ENCODE assay signal across 8 cellular contexts in genomic region chr16:29328528-29328927, GRCh38.
DNase-seq lines count a peak whose midpoint lies in the region; ATAC-seq, FAIRE-seq and TF ChIP-seq lines count a peak whose summit lies in the region.
"Not testable (repeated sequence)": the region's sequence is repeated elsewhere in the genome, so short reads cannot be mapped to it uniquely, and the experiment has no call there.

No MANE protein-coding gene starts in this region.

- H3K9me3 Mint-ChIP-seq in HFFc6, result not testable (repeated sequence)

- not testable (repeated sequence) for H3K4me3 ChIP-seq in RWPE2 (ENCODE audit: severe bottlenecking); adrenal gland; H1 (ENCODE audit: extremely low read depth in 1 of 4, insufficient read depth in 2 of 4, low read depth in 3 of 4, low read length in 4 of 4); urinary bladder (ENCODE audit: low read depth, low read length)

- H4K5ac ChIP-seq in H1 (ENCODE audit: insufficient read length, low read depth, low read length), result not testable (repeated sequence)

- H3K56ac ChIP-seq in H1 (replicated peaks; ENCODE audit: insufficient read length, low read depth, low read length), result not testable (repeated sequence)

- DNase-seq in A172 (ENCODE audit: low spot score) (peak; percentile 46), ELR (ENCODE audit: low read depth) (peak; percentile 12), adrenal gland (peak; percentile 46 to 69 (median 66)), lung microvascular endothelial cell (ENCODE audit: low read depth in 2 of 2) (peak; percentile 13 to 31)
- DNase-seq in HFFc6; RWPE2 (ENCODE audit: low spot score); H1 (ENCODE audit: low read depth in 1 of 2, low spot score in 2 of 2): not testable (repeated sequence)

- POLR2A ChIA-PET in H1 (lab: Charles Lee; ENCODE audit: partially characterized antibody), result not testable (repeated sequence)

- H4K20me1 ChIP-seq in H1 (replicated peaks in 1 of 2; ENCODE audit: control insufficient read depth in 1 of 2, insufficient read depth in 2 of 2, low read length in 2 of 2), result not testable (repeated sequence)

- H3K27ac Mint-ChIP-seq in HFFc6, result not testable (repeated sequence)

- CTCF ChIA-PET in H1 (lab: Charles Lee; ENCODE audit: partially characterized antibody), result not testable (repeated sequence)

- FAIRE-seq in H1 (lab: Jason Lieb, UNC), result not testable (repeated sequence)

- peak overlapping the region; percentile 36 for H3K4me3 Mint-ChIP-seq in HFFc6

- H2BK120ac ChIP-seq in H1 (replicated peaks; ENCODE audit: low read depth, low read length), result not testable (repeated sequence)

- intact Hi-C loops in adrenal gland (cut with DNase I), result not testable (repeated sequence)

- not testable (repeated sequence) for H3K9ac ChIP-seq in H1 (replicated peaks in 1 of 4; ENCODE audit: extremely low read depth in 1 of 4, low read depth in 3 of 4, low read length in 3 of 4)

- H3K4me1 ChIP-seq in RWPE2 (ENCODE audit: insufficient read depth, poor library complexity, severe bottlenecking); adrenal gland (replicated peaks in 1 of 2); H1 (replicated peaks in 1 of 4; ENCODE audit: control insufficient read depth in 3 of 4, insufficient read depth in 4 of 4, low read length in 3 of 4); urinary bladder (ENCODE audit: insufficient read depth): not testable (repeated sequence)

- not testable (repeated sequence) for H3K79me1 ChIP-seq in H1 (ENCODE audit: low read depth, low read length)

- WGBS in adrenal gland, 4 donors, result 34 to 77% (median 50%) methylated on average over 3 to 11 of the region's 11 CpGs; no CpG with 5 or more reads in 1 of the 4 donors
- WGBS in H1 (ENCODE audit: extremely low coverage in 1 of 2, insufficient coverage in 1 of 2, insufficient read length in 1 of 2, insufficient replicate concordance in 2 of 2, low coverage in 1 of 2, low lambda C conversion rate in 2 of 2, missing lambda C conversion rate in 1 of 2), 2 experiments, result 83% methylated on average over 7 of the region's 11 CpGs; no CpG with 5 or more reads in 1 of the 2 experiments
- WGBS in urinary bladder, result 66% methylated on average over 11 of the region's 11 CpGs

- not testable (repeated sequence) for H3K27ac ChIP-seq in RWPE2 (ENCODE audit: poor library complexity, severe bottlenecking); adrenal gland; H1 (ENCODE audit: low read depth, low read length)
- H3K27ac ChIP-seq in urinary bladder (ENCODE audit: low read depth), result peak overlapping the region; percentile 5

- not testable (repeated sequence) for H3K23me2 ChIP-seq in H1 (ENCODE audit: low read depth, low read length)

- H3K4ac ChIP-seq in H1 (replicated peaks; ENCODE audit: insufficient read length, low read depth, low read length), result not testable (repeated sequence)

- not testable (repeated sequence) for H3K36me3 Mint-ChIP-seq in HFFc6 (ENCODE audit: low read depth)

- not testable (repeated sequence) for H3K79me2 ChIP-seq in H1 (ENCODE audit: control insufficient read depth in 1 of 2, insufficient read depth in 2 of 2, low read length in 2 of 2)

- H4K8ac ChIP-seq in H1 (ENCODE audit: extremely low read depth, insufficient read depth, low read length), result not testable (repeated sequence)

- not testable (repeated sequence) for H3K27me3 Mint-ChIP-seq in HFFc6 (ENCODE audit: insufficient read depth)

- H3K4me1 Mint-ChIP-seq in HFFc6 (ENCODE audit: low read depth), result peaks cover 17% of the 10 kb centered on the region

- H3K9me3 ChIP-seq in RWPE2 (ENCODE audit: severe bottlenecking); adrenal gland (replicated peaks in 1 of 3); H1 (ENCODE audit: insufficient read depth in 2 of 2, low read depth in 1 of 2, low read length in 1 of 2): not testable (repeated sequence)

- H2BK12ac ChIP-seq in H1 (ENCODE audit: low read depth, low read length), result not testable (repeated sequence)

- not testable (repeated sequence) for H2BK15ac ChIP-seq in H1 (ENCODE audit: low read length)

- not testable (repeated sequence) for TF ChIP-seq EP300 in H1 (IDR thresholded peaks at IDR 0.05; ENCODE audit: borderline replicate concordance in 1 of 2, low read depth in 2 of 2, low read length in 2 of 2)

- not testable (repeated sequence) for H4K91ac ChIP-seq in H1 (replicated peaks; ENCODE audit: insufficient read length, low read length)

- TF ChIP-seq POLR2A in adrenal gland (IDR thresholded peaks at IDR 0.05); H1 (IDR thresholded peaks at IDR 0.05; ENCODE audit: control extremely low read depth in 1 of 2, low read depth in 2 of 2, low read length in 2 of 2): not testable (repeated sequence)

- peak; percentile 14; the same call in 1 of the 2 replicates for TF ChIP-seq CTCF in HFFc6 (IDR thresholded peaks at IDR 0.05)
- TF ChIP-seq CTCF in RWPE2 (IDR thresholded peaks at IDR 0.05; ENCODE audit: poor library complexity, severe bottlenecking), result not testable (repeated sequence)
- TF ChIP-seq CTCF in adrenal gland (IDR thresholded peaks at IDR 0.05), result peak in 2 of 6 experiments; percentile 27 to 29
- TF ChIP-seq CTCF in H1 (IDR thresholded peaks at IDR 0.05; ENCODE audit: control extremely low read depth in 1 of 3, insufficient read depth in 1 of 3, low read depth in 1 of 3, low read length in 3 of 3), result peak; percentile 8 to 16 (median 8); a peak in 3 of 4 replicates

- not testable (repeated sequence) for H2BK20ac ChIP-seq in H1 (ENCODE audit: low read length)

- H3K14ac ChIP-seq in H1 (ENCODE audit: insufficient read length), result not testable (repeated sequence)

- ATAC-seq in RWPE2 (ENCODE audit: low read depth), result 0 out of 3 replicates have a peak, but pooled peaks have one; percentile 25

- not testable (repeated sequence) for H2AFZ ChIP-seq in H1 (ENCODE audit: low read length)

- not testable (repeated sequence) for TF ChIP-seq RAD21 in H1 (IDR thresholded peaks at IDR 0.05 in 1 of 2, conservative IDR thresholded peaks at IDR 0.05 in 1 of 2; ENCODE audit: low read depth in 2 of 2, low read length in 2 of 2)

- not testable (repeated sequence) for H2BK5ac ChIP-seq in H1 (ENCODE audit: low read depth, low read length)

- not testable (repeated sequence) for H3K4me2 ChIP-seq in H1 (ENCODE audit: insufficient read depth in 1 of 2, low read depth in 2 of 2, low read length in 2 of 2)

- not testable (repeated sequence) for H3K18ac ChIP-seq in H1 (ENCODE audit: extremely low read depth, low read length)

- not testable (repeated sequence) for H2AK5ac ChIP-seq in H1 (ENCODE audit: low read depth, low read length)

- H3K27me3 ChIP-seq in RWPE2 (ENCODE audit: insufficient read depth, poor library complexity, severe bottlenecking); adrenal gland; H1 (replicated peaks in 1 of 4; ENCODE audit: control insufficient read depth in 3 of 4, extremely low read depth in 1 of 4, insufficient read depth in 3 of 4, low read length in 3 of 4): not testable (repeated sequence)

- H3K23ac ChIP-seq in H1 (ENCODE audit: insufficient read length), result not testable (repeated sequence)

- H3K36me3 ChIP-seq in RWPE2 (ENCODE audit: low read depth); adrenal gland (replicated peaks in 1 of 2); H1 (ENCODE audit: control insufficient read depth in 2 of 4, insufficient read depth in 4 of 4, low read length in 3 of 4); urinary bladder (ENCODE audit: insufficient read depth): not testable (repeated sequence)
